13 cellular contexts compared by ENCODE assay signal in genomic region chr10:80166581-80167470, GRCh38. TPM values are rescaled to one million over a fixed set of nuclear protein-coding genes. Genes with fewer than 3 reads are reported as not detected.
A peak's percentile ranks its signal among the peaks of the same experiment; 100 is the strongest.
DNase-seq lines count a peak whose midpoint lies in the region; ATAC-seq, FAIRE-seq and TF ChIP-seq lines count a peak whose summit lies in the region.
"Had no signal": no experiment of that assay in that cellular context is flagged by ENCODE, and none has a peak within 500 bp of the region (broad histone marks: within the 10 kb centered on the region; RNA-seq: fewer than 3 reads in every experiment).

No MANE protein-coding gene starts in this region.

- ATAC-seq in SK-N-SH treated with all-trans-retinoic acid at 6 μM for 48 hours (no peak), lung (ENCODE audit: insufficient read depth, low FRiP score) (no peak), GM21737 (IDR thresholded peaks at IDR 0.05; ENCODE audit: unreplicated experiment) (no peak)

- FAIRE-seq in astrocyte (lab: Jason Lieb, UNC) (no peak), HTR-8/SVneo (lab: Jason Lieb, UNC) (no peak)

- TF ChIP-seq RAD21 in SK-N-SH (IDR thresholded peaks at IDR 0.05; ENCODE audit: low read length), result no peak

- H2AFZ ChIP-seq in SK-N-SH (ENCODE audit: low read depth), result no peak overlapping the region
- no peak overlapping the region for H2AFZ ChIP-seq in astrocyte (ENCODE audit: low read depth, low read length)

- H3K27me3 Mint-ChIP-seq in astrocyte (ENCODE audit: low read depth, unreplicated experiment), result no peaks in the 10 kb centered on the region

- H3K27me3 ChIP-seq in SK-N-SH (ENCODE audit: insufficient read depth) (no peaks in the 10 kb centered on the region), astrocyte (ENCODE audit: insufficient read depth, low read length) (no peaks in the 10 kb centered on the region), lung (ENCODE audit: control insufficient read depth, insufficient read depth) (no peaks in the 10 kb centered on the region), suprapubic skin (no peaks in the 10 kb centered on the region)

- H3K9ac ChIP-seq in SK-N-SH (no peak overlapping the region), astrocyte (ENCODE audit: low read length) (no peak overlapping the region)

- CTCF ChIA-PET in SK-N-SH (lab: Yijun Ruan, JAX), result interaction anchor here (0.6 to 2.5 kb wide), 3 partner anchors 21 to 35 kb away, joined by 3 to 10 read pairs (median 3); no protein-coding TSS in a partner anchor

- no peak overlapping the region for H3K27ac Mint-ChIP-seq in astrocyte (ENCODE audit: unreplicated experiment)

- no peak for TF ChIP-seq EP300 in SK-N-SH (IDR thresholded peaks at IDR 0.05; ENCODE audit: borderline replicate concordance in 1 of 2, low read depth in 1 of 2, low read length in 1 of 2)
- TF ChIP-seq EP300 in suprapubic skin (IDR thresholded peaks at IDR 0.05), result no peak

- H4K20me1 ChIP-seq in SK-N-SH (ENCODE audit: insufficient read depth) (no peaks in the 10 kb centered on the region; the same call in 1 of the 2 replicates), astrocyte (ENCODE audit: insufficient read depth, low read length) (peaks cover 83% of the 10 kb centered on the region)

- no peaks in the 10 kb centered on the region for H3K9me3 ChIP-seq in SK-N-SH
- no peaks in the 10 kb centered on the region for H3K9me3 ChIP-seq in astrocyte (ENCODE audit: insufficient read depth, low read depth, low read length)
- H3K9me3 ChIP-seq in lung (ENCODE audit: control insufficient read depth in 2 of 2, insufficient read depth in 1 of 2, low read length in 1 of 2), result no peaks in the 10 kb centered on the region
- H3K9me3 ChIP-seq in suprapubic skin, result no peaks in the 10 kb centered on the region
- H3K9me3 ChIP-seq: HAP-1 had no signal

- POLR2A ChIA-PET in SK-N-SH (lab: Yijun Ruan, JAX), result no interaction called here

- 0 out of 2 replicates have a peak overlapping the region, but pooled peaks have one; percentile 40 for H3K4me2 ChIP-seq in SK-N-SH
- peak overlapping the region; percentile 19 for H3K4me2 ChIP-seq in astrocyte (ENCODE audit: low read length)

- peaks cover 0 to 25% of the 10 kb centered on the region in 2 experiments; a peak in 2 of 4 replicates for H3K4me1 ChIP-seq in SK-N-SH (ENCODE audit: control insufficient read depth in 1 of 2, insufficient read depth in 2 of 2, low read depth in 1 of 2, low read length in 1 of 2)
- H3K4me1 ChIP-seq in astrocyte (ENCODE audit: insufficient read depth, low read length), result peaks cover 33% of the 10 kb centered on the region
- H3K4me1 ChIP-seq in lung (ENCODE audit: control insufficient read depth in 2 of 2, insufficient read depth in 2 of 2, low read length in 2 of 2), result peaks cover 8 to 37% of the 10 kb centered on the region in 2 donors
- peaks cover 72% of the 10 kb centered on the region for H3K4me1 ChIP-seq in suprapubic skin
- H3K4me1 ChIP-seq: HAP-1 had no signal

- no peak overlapping the region for H3K4me3 ChIP-seq in SK-N-SH (ENCODE audit: low read depth in 2 of 2, low read length in 1 of 2)
- H3K4me3 ChIP-seq in astrocyte (ENCODE audit: insufficient read depth, low read depth, low read length), result no peak overlapping the region
- no peak overlapping the region for H3K4me3 ChIP-seq in lung
- no peak overlapping the region for H3K4me3 ChIP-seq in suprapubic skin
- H3K4me3 ChIP-seq: HAP-1 had no signal

- WGBS in SK-N-SH (ENCODE audit: low lambda C conversion rate), result 92% methylated on average over 11 of the region's 28 CpGs
- WGBS in lung, 2 donors, result 93 to 97% methylated on average over 28 of the region's 28 CpGs
- WGBS in suprapubic skin, result 85% methylated on average over 16 of the region's 28 CpGs

- peaks cover 16% of the 10 kb centered on the region for H3K4me1 Mint-ChIP-seq in astrocyte (ENCODE audit: low read depth, unreplicated experiment)

- H3K36me3 ChIP-seq in SK-N-SH (replicated peaks in 1 of 2; ENCODE audit: control insufficient read depth in 1 of 2, insufficient read depth in 2 of 2, low read length in 1 of 2) (peaks cover 0 to 21% of the 10 kb centered on the region in 2 experiments), astrocyte (ENCODE audit: insufficient read depth, low read length) (peaks cover 21% of the 10 kb centered on the region), lung (ENCODE audit: control insufficient read depth in 2 of 2, insufficient read depth in 2 of 2, low read length in 2 of 2) (peaks cover 0 to 75% of the 10 kb centered on the region in 2 donors), suprapubic skin (peaks cover 51% of the 10 kb centered on the region)

- no peaks in the 10 kb centered on the region for H3F3A ChIP-seq in SK-N-SH (replicated peaks; ENCODE audit: insufficient read depth)

- H3K4me3 Mint-ChIP-seq in astrocyte (ENCODE audit: unreplicated experiment), result no peak overlapping the region

- no peak for TF ChIP-seq POLR2A in suprapubic skin (IDR thresholded peaks at IDR 0.05)

- peaks cover 25% of the 10 kb centered on the region for H3K36me3 Mint-ChIP-seq in astrocyte (ENCODE audit: low read depth, unreplicated experiment)

- no peaks in the 10 kb centered on the region; the same call in 1 of the 2 replicates for H3K79me2 ChIP-seq in SK-N-SH (ENCODE audit: insufficient read depth)
- H3K79me2 ChIP-seq in astrocyte (ENCODE audit: insufficient read depth, low read length), result peaks cover 35% of the 10 kb centered on the region

- TF ChIP-seq CTCF in SK-N-SH (IDR thresholded peaks at IDR 0.05) (no peak), astrocyte (IDR thresholded peaks at IDR 0.05; ENCODE audit: insufficient read depth, low read depth, low read length) (no peak), lung (IDR thresholded peaks at IDR 0.05; ENCODE audit: control extremely low read depth, extremely low read depth) (no peak), suprapubic skin (IDR thresholded peaks at IDR 0.05) (no peak)

- no peaks in the 10 kb centered on the region for H3K9me3 Mint-ChIP-seq in astrocyte (ENCODE audit: unreplicated experiment)
- H3K9me3 Mint-ChIP-seq: nephron had no signal

- H3K27ac ChIP-seq in SK-N-SH (ENCODE audit: low read depth in 2 of 2, low read length in 1 of 2) (no peak overlapping the region; a peak in 1 of 4 replicates), astrocyte (ENCODE audit: low read depth, low read length) (no peak overlapping the region), lung (ENCODE audit: low read depth in 1 of 2, low read length in 1 of 2) (peak overlapping the region; percentile 21 to 62), suprapubic skin (peak overlapping the region; percentile 61)
- H3K27ac ChIP-seq: 22Rv1 had no signal

- H3K9me2 ChIP-seq in SK-N-SH, result no peaks in the 10 kb centered on the region

- no peak for DNase-seq in SK-N-SH
- no peak for DNase-seq in astrocyte (ENCODE audit: low read depth)
- DNase-seq in lung (ENCODE audit: low spot score), result no peak
- no peak for DNase-seq in suprapubic skin (ENCODE audit: low spot score in 2 of 2)
- DNase-seq in HTR-8/SVneo (ENCODE audit: insufficient read length, low spot score), result no peak
- no peak for DNase-seq in T-helper 2 cell
- DNase-seq: NCI-H2107 had no signal

TF ChIP-seq in SK-N-SH, 30 proteins besides CTCF, POLR2A, EP300 and RAD21 (continues in another document):
- no peak for TF ChIP-seq POLR2AphosphoS5 (IDR thresholded peaks at IDR 0.05; ENCODE audit: low read depth, low read length)
- TF ChIP-seq NRF1 (IDR thresholded peaks at IDR 0.05; ENCODE audit: low read depth, low read length), result no peak
- TF ChIP-seq TAF1 (IDR thresholded peaks at IDR 0.05; ENCODE audit: borderline replicate concordance, low read depth, low read length), result no peak
- no peak for TF ChIP-seq RXRA (IDR thresholded peaks at IDR 0.05; ENCODE audit: borderline replicate concordance, low read depth)
- no peak for TF ChIP-seq SMC3 (IDR thresholded peaks at IDR 0.05; ENCODE audit: low read depth, low read length)
- TF ChIP-seq EZH2phosphoT487 (IDR thresholded peaks at IDR 0.05; ENCODE audit: borderline replicate concordance, low read depth), result no peak
- no peak for TF ChIP-seq CHD2 (IDR thresholded peaks at IDR 0.05; ENCODE audit: low read length, partially characterized antibody)
- TF ChIP-seq YY1 (IDR thresholded peaks at IDR 0.05; ENCODE audit: low read depth), result no peak

TF ChIP-seq in SK-N-SH treated with all-trans-retinoic acid at 6 μM for 48 hours, 23 proteins besides CTCF, POLR2A, EP300 and RAD21 (continues in another document):
- no peak for TF ChIP-seq PATZ1 (CRISPR knock-in tag; IDR thresholded peaks at IDR 0.05; ENCODE audit: borderline replicate concordance)
- TF ChIP-seq ESRRG (CRISPR knock-in tag; IDR thresholded peaks at IDR 0.05), result no peak
- no peak for TF ChIP-seq PPARA (CRISPR knock-in tag; IDR thresholded peaks at IDR 0.05; ENCODE audit: borderline replicate concordance)
- TF ChIP-seq ZNF565 (CRISPR knock-in tag; conservative IDR thresholded peaks at IDR 0.05; ENCODE audit: low read depth), result no peak
- TF ChIP-seq OSR1 (CRISPR knock-in tag; IDR thresholded peaks at IDR 0.05), result no peak
- no peak for TF ChIP-seq BACH2 (CRISPR knock-in tag; IDR thresholded peaks at IDR 0.05; ENCODE audit: borderline replicate concordance)
- no peak for TF ChIP-seq RARB (CRISPR knock-in tag; IDR thresholded peaks at IDR 0.05)
- no peak for TF ChIP-seq ISL1 (CRISPR knock-in tag; IDR thresholded peaks at IDR 0.05)

RNA-seq across cellular contexts. Expression of gene PLAC9, which starts 34.3 kb away (rescaled TPM):
- 0.21 TPM in 1 of 2 replicates, not detected in the other for polyA plus RNA-seq in SK-N-SH (2012; rRNA removed)
- 0.10 and 0.29 TPM in 2 replicates for polyA plus RNA-seq in SK-N-SH (2012; cell fraction: cytosol; rRNA removed)
- 0.14 and 0.62 TPM in 2 replicates for polyA plus RNA-seq in SK-N-SH (2012; cell fraction: nucleus; rRNA removed)
- total RNA-seq in astrocyte, result 1.5 and 2.3 TPM in 2 replicates
- 10 to 100 TPM; 12.1 to 53.1 TPM for total RNA-seq in lung
- polyA plus RNA-seq in lung, result 10 to 100 TPM; 11.8 to 34.7 TPM
- 10 to 100 TPM in 2 of 4 donors, 1 to 10 TPM in 2; 5.6 to 18.5 (median 9.2) TPM for total RNA-seq in suprapubic skin
- total RNA-seq: T-helper 1 cell treated with Interleukin-12 subunit alpha and Interleukin-12 subunit beta and Interleukin-4 antibody, amounts not matched to agents 30 ng/mL and 1 ng/mL, for 36 hours had no signal

RNA-seq across cellular contexts. Expression of gene ANXA11, which starts 38.5 kb away (rescaled TPM):
- polyA plus RNA-seq in SK-N-SH (2012; rRNA removed) (50.9 and 53.6 TPM in 2 replicates), lung (100 to 1,000 TPM; 135 to 404 TPM)
- 42.2 and 48.2 TPM in 2 replicates for polyA plus RNA-seq in SK-N-SH (2012; cell fraction: cytosol; rRNA removed)
- polyA plus RNA-seq in SK-N-SH (2012; cell fraction: nucleus; rRNA removed), result 59.9 and 66.6 TPM in 2 replicates
- total RNA-seq in astrocyte (102 and 122 TPM in 2 replicates), lung (100 to 1,000 TPM in 1 of 2 donors, 10 to 100 TPM in 1; 97.7 to 282 TPM), suprapubic skin (100 to 1,000 TPM in 1 of 4 donors, 10 to 100 TPM in 3; 85.1 to 103 (median 87.3) TPM)

Comparison
In these comparisons a context has a peak if more than half of its experiments do, and no peak if none do; other contexts are left out.
1. H3K27ac ChIP-seq: peak in lung (2 of 2) and suprapubic skin (single experiment); none in SK-N-SH (0 of 2) and astrocyte (single experiment).